ENCODE assay signal across 1 cellular context in genomic region chr2:88656690-88657089, GRCh38.
TF ChIP-seq lines count a peak whose summit lies in the region.

No MANE protein-coding gene starts in this region.

TF ChIP-seq in HepG2, 621 proteins besides CTCF, POLR2A, EP300 and RAD21:
- TF ChIP-seq, protein P1, sequence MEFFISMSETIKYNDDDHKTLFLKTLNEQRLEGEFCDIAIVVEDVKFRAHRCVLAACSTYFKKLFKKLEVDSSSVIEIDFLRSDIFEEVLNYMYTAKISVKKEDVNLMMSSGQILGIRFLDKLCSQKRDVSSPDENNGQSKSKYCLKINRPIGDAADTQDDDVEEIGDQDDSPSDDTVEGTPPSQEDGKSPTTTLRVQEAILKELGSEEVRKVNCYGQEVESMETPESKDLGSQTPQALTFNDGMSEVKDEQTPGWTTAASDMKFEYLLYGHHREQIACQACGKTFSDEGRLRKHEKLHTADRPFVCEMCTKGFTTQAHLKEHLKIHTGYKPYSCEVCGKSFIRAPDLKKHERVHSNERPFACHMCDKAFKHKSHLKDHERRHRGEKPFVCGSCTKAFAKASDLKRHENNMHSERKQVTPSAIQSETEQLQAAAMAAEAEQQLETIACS (CRISPR knock-in tag; IDR thresholded peaks at IDR 0.05): no peak
- TF ChIP-seq TP53 (CRISPR knock-in tag; conservative IDR thresholded peaks at IDR 0.05): no peak
- TF ChIP-seq ZNF501 (CRISPR knock-in tag; IDR thresholded peaks at IDR 0.05): peak; percentile 54; the same call in 1 of the 2 replicates
- TF ChIP-seq MAX (IDR thresholded peaks at IDR 0.05): no peak
